In genomic region chr3:15860014-15860934, GRCh38 we compare ENCODE assay signal across 8 cellular contexts.
A peak's percentile ranks its signal among the peaks of the same experiment; 100 is the strongest.
DNase-seq lines count a peak whose midpoint lies in the region; ATAC-seq, FAIRE-seq and TF ChIP-seq lines count a peak whose summit lies in the region.

No MANE protein-coding gene starts in this region.

- peak overlapping the region; percentile 97 for H3K4me2 ChIP-seq in astrocyte (ENCODE audit: low read length)

- H3K4me1 Mint-ChIP-seq in astrocyte (ENCODE audit: low read depth, unreplicated experiment) = peaks cover 13% of the 10 kb centered on the region

- H3K27ac Mint-ChIP-seq in astrocyte (ENCODE audit: unreplicated experiment) = peak overlapping the region; percentile 81

- peak overlapping the region; percentile 82 for H3K9ac ChIP-seq in astrocyte (ENCODE audit: low read length)

- H3K4me3 Mint-ChIP-seq in astrocyte (ENCODE audit: unreplicated experiment) = peak overlapping the region; percentile 93

- FAIRE-seq in astrocyte (lab: Jason Lieb, UNC) = no peak

- H3K27ac ChIP-seq in HL-60 (replicated peaks) = peak overlapping the region; percentile 72
- H3K27ac ChIP-seq in Peyer's patch = peak overlapping the region; percentile 86 to 92 (median 90)
- H3K27ac ChIP-seq in astrocyte (ENCODE audit: low read depth, low read length) = peak overlapping the region; percentile 28

- ATAC-seq in GM21381 (IDR thresholded peaks at IDR 0.05; ENCODE audit: unreplicated experiment) = peak; percentile 46

- H3K4me1 ChIP-seq in Peyer's patch (peaks cover 0 to 13% (median 0%) of the 10 kb centered on the region in 4 donors), astrocyte (ENCODE audit: insufficient read depth, low read length) (peaks cover 14% of the 10 kb centered on the region)

- no peak for TF ChIP-seq POLR2A in Peyer's patch (IDR thresholded peaks at IDR 0.05)

- H4K20me1 ChIP-seq in astrocyte (ENCODE audit: insufficient read depth, low read length) = peaks cover 7% of the 10 kb centered on the region

- H3K27me3 Mint-ChIP-seq in astrocyte (ENCODE audit: low read depth, unreplicated experiment) = no peaks in the 10 kb centered on the region

- H3K4me3 ChIP-seq in HL-60 (replicated peaks; ENCODE audit: insufficient read depth, low read length) (peak overlapping the region; percentile 64), Peyer's patch (peak overlapping the region; percentile 95 to 99 (median 97)), astrocyte (ENCODE audit: insufficient read depth, low read depth, low read length) (peak overlapping the region; percentile 70)

- DNase-seq in ELF-1 (ENCODE audit: low read depth, low spot score) (peak; percentile 67), HL-60 (ENCODE audit: low read depth in 1 of 2, low spot score in 1 of 2) (peak in 1 of 2 experiments; percentile 56), Peyer's patch (peak; percentile 47 to 78 (median 52)), astrocyte (ENCODE audit: low read depth) (peak; percentile 38), hippocampal formation (lab: John Stamatoyannopoulos, UW) (peak; percentile 50 to 68), putamen (ENCODE audit: low spot score) (peak; percentile 61), NCI-H2029 (lab: John Stamatoyannopoulos, UW) (no peak)

- peak overlapping the region; percentile 90 for H2AFZ ChIP-seq in astrocyte (ENCODE audit: low read depth, low read length)

- H3K9me3 ChIP-seq in Peyer's patch = no peaks in the 10 kb centered on the region
- no peaks in the 10 kb centered on the region for H3K9me3 ChIP-seq in astrocyte (ENCODE audit: insufficient read depth, low read depth, low read length)

- H3K36me3 Mint-ChIP-seq in astrocyte (ENCODE audit: low read depth, unreplicated experiment) = peaks cover 9% of the 10 kb centered on the region

- no peaks in the 10 kb centered on the region for H3K9me3 Mint-ChIP-seq in astrocyte (ENCODE audit: unreplicated experiment)

- H3K79me2 ChIP-seq in astrocyte (ENCODE audit: insufficient read depth, low read length) = peaks cover 40% of the 10 kb centered on the region

- no peak for TF ChIP-seq CTCF in HL-60 (IDR thresholded peaks at IDR 0.05; ENCODE audit: insufficient read depth, low read length)
- TF ChIP-seq CTCF in Peyer's patch (IDR thresholded peaks at IDR 0.05) = peak in 1 of 6 experiments; percentile 1
- no peak for TF ChIP-seq CTCF in astrocyte (IDR thresholded peaks at IDR 0.05; ENCODE audit: insufficient read depth, low read depth, low read length)

- no peaks in the 10 kb centered on the region for H3K27me3 ChIP-seq in HL-60 (ENCODE audit: insufficient read depth, poor library complexity, severe bottlenecking)
- no peaks in the 10 kb centered on the region for H3K27me3 ChIP-seq in Peyer's patch
- H3K27me3 ChIP-seq in astrocyte (ENCODE audit: insufficient read depth, low read length) = no peaks in the 10 kb centered on the region

- H3K36me3 ChIP-seq in Peyer's patch (no peaks in the 10 kb centered on the region), astrocyte (ENCODE audit: insufficient read depth, low read length) (no peaks in the 10 kb centered on the region)

Comparison
In these comparisons a context has a peak if more than half of its experiments do, and no peak if none do; other contexts are left out.
1. H3K27ac ChIP-seq: peak in every context shown above with its lines; median percentile 90 in Peyer's patch; 72 in HL-60; 28 in astrocyte.